ENCODE assay signal across 10 cellular contexts in genomic region chr5:52738095-52738506, GRCh38. TPM values are rescaled to one million over a fixed set of nuclear protein-coding genes. Genes with fewer than 3 reads are reported as not detected.
DNase-seq lines count a peak whose midpoint lies in the region; ATAC-seq and TF ChIP-seq lines count a peak whose summit lies in the region.
"Had no signal": no experiment of that assay in that cellular context is flagged by ENCODE, and none has a peak within 500 bp of the region (broad histone marks: within the 10 kb centered on the region; RNA-seq: fewer than 3 reads in every experiment).

No MANE protein-coding gene starts in this region.

- H3K9me3 Mint-ChIP-seq in nephron progenitor cell: peaks cover 6% of the 10 kb centered on the region
- H3K9me3 Mint-ChIP-seq in activated CD4-positive, alpha-beta T cell treated with anti-CD3 and anti-CD28 coated beads, Interleukin-2, amount 10 ng/mL, durations not matched to agents 7 days and 5 days: peaks cover 7% of the 10 kb centered on the region

- H3K4me3 ChIP-seq in coronary artery: no peak overlapping the region
- H3K4me3 ChIP-seq in tibial artery: no peak overlapping the region
- H3K4me3 ChIP-seq: SJCRH30 had no signal

- TF ChIP-seq CTCF in VCaP (conservative IDR thresholded peaks at IDR 0.05) (no peak), nephron progenitor cell (IDR thresholded peaks at IDR 0.05) (no peak), coronary artery (IDR thresholded peaks at IDR 0.05) (no peak), tibial artery (IDR thresholded peaks at IDR 0.05) (no peak)

- CTCF ChIA-PET in activated CD4-positive, alpha-beta T cell treated with anti-CD3 and anti-CD28 coated beads, Interleukin-2, amount 10 ng/mL, durations not matched to agents 7 days and 5 days (lab: Charles Lee): interaction anchor here (0.6 to 1.6 kb wide), 6 partner anchors 14 to 52 kb away, joined by 3 to 4 read pairs (median 3); no protein-coding TSS in a partner anchor

- H3K9me3 ChIP-seq in tibial artery: no peaks in the 10 kb centered on the region
- H3K9me3 ChIP-seq: SJCRH30 had no signal

- H3K36me3 ChIP-seq in tibial artery: no peaks in the 10 kb centered on the region
- H3K36me3 ChIP-seq: SJCRH30 had no signal

- H3K27ac Mint-ChIP-seq in nephron progenitor cell: peak overlapping the region; percentile 2
- no peak overlapping the region for H3K27ac Mint-ChIP-seq in activated CD4-positive, alpha-beta T cell treated with anti-CD3 and anti-CD28 coated beads, Interleukin-2, amount 10 ng/mL, durations not matched to agents 7 days and 5 days

- H3K27ac ChIP-seq in VCaP (peak overlapping the region; percentile 21; the same call in 1 of the 2 replicates), coronary artery (no peak overlapping the region), tibial artery (no peak overlapping the region)
- H3K27ac ChIP-seq: SJCRH30 had no signal

- ATAC-seq in GM19351 (IDR thresholded peaks at IDR 0.05; ENCODE audit: unreplicated experiment) (peak; percentile 70), HG02885 (IDR thresholded peaks at IDR 0.05; ENCODE audit: poor library complexity, unreplicated experiment) (peak; percentile 60)

- intact Hi-C loops in tibial artery (cut with DNase I; ENCODE audit: low total_unique reads): no loop called here

- no peaks in the 10 kb centered on the region for H3K4me1 Mint-ChIP-seq in nephron progenitor cell
- peaks cover 22% of the 10 kb centered on the region for H3K4me1 Mint-ChIP-seq in activated CD4-positive, alpha-beta T cell treated with anti-CD3 and anti-CD28 coated beads, Interleukin-2, amount 10 ng/mL, durations not matched to agents 7 days and 5 days

- no peaks in the 10 kb centered on the region for H3K36me3 Mint-ChIP-seq in nephron progenitor cell (ENCODE audit: low read depth)
- H3K36me3 Mint-ChIP-seq in activated CD4-positive, alpha-beta T cell treated with anti-CD3 and anti-CD28 coated beads, Interleukin-2, amount 10 ng/mL, durations not matched to agents 7 days and 5 days (ENCODE audit: low read depth): peaks cover 9% of the 10 kb centered on the region

- H3K4me1 ChIP-seq in tibial artery: peaks cover 0 to 29% (median 1%) of the 10 kb centered on the region in 4 donors

- DNase-seq in nephron progenitor cell: no peak
- no peak for DNase-seq in coronary artery (ENCODE audit: low spot score)
- no peak for DNase-seq in activated CD4-positive, alpha-beta T cell treated with anti-CD3 and anti-CD28 coated beads, Interleukin-2, amount 10 ng/mL, durations not matched to agents 7 days and 5 days
- DNase-seq in tibial artery: no peak
- DNase-seq: activated gamma-delta T cell treated with Interleukin-2 at 50 U/mL for 16 hours, NCI-H1417 treated with DMSO at 0.1 percent for 48 hours had no signal

- H3K27me3 ChIP-seq in tibial artery: no peaks in the 10 kb centered on the region
- H3K27me3 ChIP-seq: SJCRH30 had no signal

- H3K4me3 Mint-ChIP-seq in nephron progenitor cell: no peak overlapping the region
- H3K4me3 Mint-ChIP-seq in activated CD4-positive, alpha-beta T cell treated with anti-CD3 and anti-CD28 coated beads, Interleukin-2, amount 10 ng/mL, durations not matched to agents 7 days and 5 days: no peak overlapping the region

- POLR2A ChIA-PET in activated CD4-positive, alpha-beta T cell treated with anti-CD3 and anti-CD28 coated beads, Interleukin-2, amount 10 ng/mL, durations not matched to agents 7 days and 5 days (lab: Charles Lee): no interaction called here

- no peaks in the 10 kb centered on the region for H3K27me3 Mint-ChIP-seq in nephron progenitor cell (ENCODE audit: low read depth, poor library complexity)
- H3K27me3 Mint-ChIP-seq in activated CD4-positive, alpha-beta T cell treated with anti-CD3 and anti-CD28 coated beads, Interleukin-2, amount 10 ng/mL, durations not matched to agents 7 days and 5 days: no peaks in the 10 kb centered on the region

RNA-seq across cellular contexts. Expression of gene ITGA1, which starts 49.6 kb away (rescaled TPM):
- total RNA-seq in activated CD4-positive, alpha-beta T cell treated with anti-CD3 and anti-CD28 coated beads, Interleukin-2, amount 10 ng/mL, durations not matched to agents 7 days and 5 days: 1 to 10 TPM; 2.6 to 3.2 TPM

RNA-seq across cellular contexts. Expression of gene PELO, which starts 49.6 kb away (rescaled TPM):
- total RNA-seq in activated CD4-positive, alpha-beta T cell treated with anti-CD3 and anti-CD28 coated beads, Interleukin-2, amount 10 ng/mL, durations not matched to agents 7 days and 5 days: 1 to 10 TPM; 7.8 to 9.3 TPM
